1 cellular context compared by ENCODE assay signal in genomic region chrX:120560842-120561633, GRCh38.
TF ChIP-seq lines count a peak whose summit lies in the region.

Gene CUL4B, minus strand, starts transcription at chrX:120560962. Its CDS starts 324 bp downstream, at chrX:120560638.

TF ChIP-seq in SK-N-SH, 30 proteins besides CTCF, POLR2A, EP300 and RAD21 (continued from another document):
- TF ChIP-seq ZBTB33 (IDR thresholded peaks at IDR 0.05; ENCODE audit: borderline replicate concordance, low read depth) (0 out of 2 replicates have a peak, but pooled peaks have one; percentile 32), NFIC (IDR thresholded peaks at IDR 0.05; ENCODE audit: borderline replicate concordance) (peak; percentile 2; the same call in 1 of the 2 replicates), ELF1 (IDR thresholded peaks at IDR 0.05) (peak; percentile 63), MEF2A (IDR thresholded peaks at IDR 0.05; ENCODE audit: borderline replicate concordance, low read depth) (no peak), TEAD4 (IDR thresholded peaks at IDR 0.05; ENCODE audit: borderline replicate concordance, insufficient read depth) (0 out of 2 replicates have a peak, but pooled peaks have one; percentile 13), PBX3 (IDR thresholded peaks at IDR 0.05) (no peak; the same call in 1 of the 2 replicates)
